In the genomic region with DNA sequence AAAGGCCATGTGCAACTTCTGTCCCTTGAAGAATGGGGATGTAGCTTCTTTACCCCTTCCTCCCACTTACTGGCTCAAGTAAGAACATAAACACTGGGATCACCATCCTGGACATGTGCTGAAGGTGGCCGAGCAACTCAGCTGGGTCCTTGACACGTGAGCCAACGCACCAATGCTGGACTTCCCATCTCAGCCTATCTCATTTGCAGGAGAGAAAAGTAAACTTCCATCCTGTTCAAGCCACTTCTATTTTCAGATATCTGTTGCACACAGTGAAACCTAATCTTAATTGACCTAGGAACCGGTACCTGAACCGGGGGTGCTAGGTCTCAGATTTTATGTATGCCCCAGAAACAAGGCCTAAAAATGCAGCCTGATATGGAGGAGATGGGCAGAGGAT, we compare ENCODE assay signal across 29 cellular contexts.
"Had no signal": no experiment of that assay in that cellular context is flagged by ENCODE, and none has a peak within 500 bp of the region (broad histone marks: within the 10 kb centered on the region; RNA-seq: fewer than 3 reads in every experiment).

No MANE protein-coding gene starts in this region.

- H3K4me1 ChIP-seq: lower lobe of right lung, prostate gland, spleen, suprapubic skin, tibial artery, uterus had no signal

- H3K4me3 Mint-ChIP-seq: naive thymus-derived CD8-positive, alpha-beta T cell; nephron; neural crest cell; stimulated activated effector memory CD8-positive, alpha-beta T cell treated with anti-CD3 and anti-CD28 coated beads, Interleukin-12 subunit alpha, Interleukin-12 subunit beta, amount 100 ng/mL, for 72 hours; stimulated activated naive CD8-positive, alpha-beta T cell treated with anti-CD3 and anti-CD28 coated beads, Interleukin-15, Interleukin-2, amounts not matched to agents 100 ng/mL and 50 ng/mL, for 24 hours; type B pancreatic cell had no signal

- H3K27me3 Mint-ChIP-seq: naive thymus-derived CD8-positive, alpha-beta T cell; stimulated activated naive CD8-positive, alpha-beta T cell treated with anti-CD3 and anti-CD28 coated beads, Interleukin-15, Interleukin-2, amounts not matched to agents 100 ng/mL and 50 ng/mL, for 24 hours; type B pancreatic cell had no signal

- H3K9me3 Mint-ChIP-seq: nephron; neural crest cell; stimulated activated effector memory CD8-positive, alpha-beta T cell treated with anti-CD3 and anti-CD28 coated beads, Interleukin-12 subunit alpha, Interleukin-12 subunit beta, amount 100 ng/mL, for 72 hours; stimulated activated naive CD8-positive, alpha-beta T cell treated with anti-CD3 and anti-CD28 coated beads, Interleukin-15, Interleukin-2, amounts not matched to agents 100 ng/mL and 50 ng/mL, for 24 hours; type B pancreatic cell had no signal

- H3K27ac Mint-ChIP-seq: naive thymus-derived CD8-positive, alpha-beta T cell; nephron; stimulated activated effector memory CD8-positive, alpha-beta T cell treated with anti-CD3 and anti-CD28 coated beads, Interleukin-12 subunit alpha, Interleukin-12 subunit beta, amount 100 ng/mL, for 72 hours; stimulated activated naive CD8-positive, alpha-beta T cell treated with anti-CD3 and anti-CD28 coated beads, Interleukin-15, Interleukin-2, amounts not matched to agents 100 ng/mL and 50 ng/mL, for 24 hours; type B pancreatic cell had no signal

- H3K27me3 ChIP-seq: hepatocyte, ovary, spleen, suprapubic skin, tibial artery, uterus had no signal

- H3K4me3 ChIP-seq: hepatocyte, lower lobe of right lung, ovary, prostate gland, skin epidermis, spleen, suprapubic skin, thoracic aorta, tibial artery, uterus had no signal

- H2AFZ ChIP-seq: hepatocyte had no signal

- H3K9me3 ChIP-seq: lower lobe of right lung, ovary, prostate gland, spleen, suprapubic skin, thoracic aorta, tibial artery, uterus had no signal

- H3K4me2 ChIP-seq: hepatocyte had no signal

- H3K79me2 ChIP-seq: hepatocyte had no signal

- H3K36me3 ChIP-seq: ovary, prostate gland, suprapubic skin, thoracic aorta, uterus had no signal

- DNase-seq: islet precursor cell; kidney glomerular epithelial cell; left cardiac atrium; lower lobe of right lung; mammary epithelial cell; mesenchymal stem cell; naive thymus-derived CD8-positive, alpha-beta T cell; nucleus accumbens; ovary; posterior cingulate gyrus; retina; right cardiac atrium; spleen; stimulated activated CD4-positive, alpha-beta T cell treated with anti-CD3 and anti-CD28 coated beads, Interleukin-4, amount 100 ng/mL, for 24 hours; stimulated activated naive CD4-positive, alpha-beta T cell; tibial artery; uterus had no signal

- H3K27ac ChIP-seq: hepatocyte, lower lobe of right lung, ovary, prostate gland, skin epidermis, spleen, suprapubic skin, thoracic aorta, tibial artery, uterus had no signal

- ATAC-seq: left lobe of liver; lower lobe of right lung; naive thymus-derived CD8-positive, alpha-beta T cell; sciatic nerve; stimulated activated effector memory CD8-positive, alpha-beta T cell treated with anti-CD3 and anti-CD28 coated beads, Interleukin-12 subunit alpha, Interleukin-12 subunit beta, amount 100 ng/mL, for 72 hours had no signal
